In the genomic region with DNA sequence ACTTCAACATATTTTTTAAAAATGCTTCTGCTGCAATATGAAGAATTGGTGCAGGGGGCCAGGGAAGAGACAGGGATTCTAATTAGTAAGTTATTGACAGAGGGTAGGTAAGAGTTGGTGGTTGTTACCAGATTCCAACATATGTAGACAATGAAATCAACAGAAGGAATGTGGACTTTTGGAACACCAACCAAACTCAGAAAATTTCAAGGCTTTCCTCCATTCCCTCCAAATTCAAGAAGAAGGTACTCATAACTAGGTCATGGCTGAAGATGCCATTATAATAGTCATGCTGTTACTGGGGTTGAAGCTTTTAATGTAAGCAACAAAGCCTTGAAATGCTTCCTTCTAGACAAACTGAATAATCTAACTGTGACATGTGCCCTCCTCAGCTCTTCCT, we compare ENCODE assay signal across 20 cellular contexts. TPM values are rescaled to one million over a fixed set of nuclear protein-coding genes. Genes with fewer than 3 reads are reported as not detected.
DNase-seq lines count a peak whose midpoint lies in the region; ATAC-seq and TF ChIP-seq lines count a peak whose summit lies in the region.
"Had no signal": no experiment of that assay in that cellular context is flagged by ENCODE, and none has a peak within 500 bp of the region (broad histone marks: within the 10 kb centered on the region; RNA-seq: fewer than 3 reads in every experiment).

No MANE protein-coding gene starts in this region.

- no peaks in the 10 kb centered on the region for H3K36me3 Mint-ChIP-seq in activated naive CD4-positive, alpha-beta T cell treated with anti-CD3 and anti-CD28 coated beads for 36 hours (ENCODE audit: low read depth)
- H3K36me3 Mint-ChIP-seq in activated naive CD4-positive, alpha-beta T cell treated with anti-CD3 and anti-CD28 coated beads, Interleukin-2, amount 50 U/mL, for 72 hours, result peaks cover 12 to 33% of the 10 kb centered on the region in 2 donors
- peaks cover 4% of the 10 kb centered on the region for H3K36me3 Mint-ChIP-seq in central memory CD8-positive, alpha-beta T cell (ENCODE audit: insufficient read depth)
- H3K36me3 Mint-ChIP-seq in stimulated activated memory B cell treated with anti-CD40 and anti-IgM and Interleukin-4, amounts not matched to agents 10 μg/mL and 1 μg/mL and 100 μg/mL, for 72 hours, result no peaks in the 10 kb centered on the region
- H3K36me3 Mint-ChIP-seq: CD8-positive, alpha-beta T cell had no signal

- CTCF ChIA-PET in activated naive CD4-positive, alpha-beta T cell treated with anti-CD3 and anti-CD28 coated beads for 36 hours (lab: Charles Lee), result interaction anchor here (1.3 kb wide), 1 partner anchor 13 kb away, joined by 4 read pairs; no protein-coding TSS in a partner anchor

- no peak for TF ChIP-seq CTCF in OCI-LY3 (IDR thresholded peaks at IDR 0.05; ENCODE audit: low read depth, low read length)

- peaks cover 28% of the 10 kb centered on the region for H3K27me3 Mint-ChIP-seq in activated naive CD4-positive, alpha-beta T cell treated with anti-CD3 and anti-CD28 coated beads for 36 hours (ENCODE audit: low read depth)
- H3K27me3 Mint-ChIP-seq in central memory CD8-positive, alpha-beta T cell, result peaks cover 20% of the 10 kb centered on the region
- peaks cover 23% of the 10 kb centered on the region for H3K27me3 Mint-ChIP-seq in stimulated activated memory B cell treated with anti-CD40 and anti-IgM and Interleukin-4, amounts not matched to agents 10 μg/mL and 1 μg/mL and 100 μg/mL, for 72 hours

- H3K9ac ChIP-seq in OCI-LY3 (ENCODE audit: low read length), result no peak overlapping the region
- H3K9ac ChIP-seq: BLaER1 treated with 17β-estradiol and CSF1 and Interleukin-3, amounts not matched to agents 10 nM and 100 nM had no signal

- H3K9me3 ChIP-seq in OCI-LY3 (ENCODE audit: insufficient read depth, low read length), result no peaks in the 10 kb centered on the region

- DNase-seq in activated naive CD4-positive, alpha-beta T cell treated with anti-CD3 and anti-CD28 coated beads for 36 hours, result no peak
- no peak for DNase-seq in activated naive CD4-positive, alpha-beta T cell treated with anti-CD3 and anti-CD28 coated beads, Interleukin-2, amount 50 U/mL, for 72 hours (ENCODE audit: low spot score in 2 of 2)
- no peak for DNase-seq in central memory CD8-positive, alpha-beta T cell (ENCODE audit: low spot score in 2 of 2)
- DNase-seq in NCI-H2081 (lab: John Stamatoyannopoulos, UW), result no peak
- no peak for DNase-seq in MV-4-11 (lab: John Stamatoyannopoulos, UW)
- DNase-seq: CD8-positive, alpha-beta T cell; DMS79 treated with DMSO at 0.1 percent for 48 hours; H7; HFFc6; KBM-7; NCI-H1930; NCI-H345; NCI-H524 treated with DMSO at 0.1 percent for 48 hours had no signal

- intact Hi-C loops in activated naive CD4-positive, alpha-beta T cell treated with anti-CD3 and anti-CD28 coated beads for 36 hours (cut with micrococcal nuclease), result loop anchor here (10.0 kb wide), 1 partner anchor 962 kb away; no protein-coding TSS in a partner anchor

- peaks cover 42% of the 10 kb centered on the region for H3K4me1 Mint-ChIP-seq in activated naive CD4-positive, alpha-beta T cell treated with anti-CD3 and anti-CD28 coated beads for 36 hours (ENCODE audit: low read depth)
- peaks cover 15% of the 10 kb centered on the region for H3K4me1 Mint-ChIP-seq in central memory CD8-positive, alpha-beta T cell
- peaks cover 23% of the 10 kb centered on the region for H3K4me1 Mint-ChIP-seq in stimulated activated memory B cell treated with anti-CD40 and anti-IgM and Interleukin-4, amounts not matched to agents 10 μg/mL and 1 μg/mL and 100 μg/mL, for 72 hours

- no peaks in the 10 kb centered on the region for H3K27me3 ChIP-seq in OCI-LY3 (ENCODE audit: low read depth, low read length)
- H3K27me3 ChIP-seq: BLaER1 treated with 17β-estradiol and CSF1 and Interleukin-3, amounts not matched to agents 10 nM and 100 nM had no signal

- H3K9me3 Mint-ChIP-seq in activated naive CD4-positive, alpha-beta T cell treated with anti-CD3 and anti-CD28 coated beads for 36 hours, result no peaks in the 10 kb centered on the region
- peaks cover 6 to 21% of the 10 kb centered on the region in 2 donors for H3K9me3 Mint-ChIP-seq in activated naive CD4-positive, alpha-beta T cell treated with anti-CD3 and anti-CD28 coated beads, Interleukin-2, amount 50 U/mL, for 72 hours
- no peaks in the 10 kb centered on the region for H3K9me3 Mint-ChIP-seq in central memory CD8-positive, alpha-beta T cell
- no peaks in the 10 kb centered on the region for H3K9me3 Mint-ChIP-seq in stimulated activated memory B cell treated with anti-CD40 and anti-IgM and Interleukin-4, amounts not matched to agents 10 μg/mL and 1 μg/mL and 100 μg/mL, for 72 hours
- H3K9me3 Mint-ChIP-seq: CD8-positive, alpha-beta T cell had no signal

- no peak overlapping the region for H3K4me2 ChIP-seq in OCI-LY3 (ENCODE audit: low read length)
- H3K4me2 ChIP-seq: BLaER1 treated with 17β-estradiol and CSF1 and Interleukin-3, amounts not matched to agents 10 nM and 100 nM had no signal

- no peak overlapping the region for H2AFZ ChIP-seq in OCI-LY3 (ENCODE audit: low read depth, low read length)

- H3K4me1 ChIP-seq in OCI-LY3 (ENCODE audit: low read length), result peaks cover 91% of the 10 kb centered on the region

- no peak overlapping the region for H3K4me3 Mint-ChIP-seq in activated naive CD4-positive, alpha-beta T cell treated with anti-CD3 and anti-CD28 coated beads for 36 hours
- H3K4me3 Mint-ChIP-seq in central memory CD8-positive, alpha-beta T cell, result no peak overlapping the region
- H3K4me3 Mint-ChIP-seq in stimulated activated memory B cell treated with anti-CD40 and anti-IgM and Interleukin-4, amounts not matched to agents 10 μg/mL and 1 μg/mL and 100 μg/mL, for 72 hours, result no peak overlapping the region
- H3K4me3 Mint-ChIP-seq: CD8-positive, alpha-beta T cell; HFFc6 had no signal

- peak overlapping the region; percentile 13 for H3K27ac Mint-ChIP-seq in activated naive CD4-positive, alpha-beta T cell treated with anti-CD3 and anti-CD28 coated beads for 36 hours
- no peak overlapping the region for H3K27ac Mint-ChIP-seq in activated naive CD4-positive, alpha-beta T cell treated with anti-CD3 and anti-CD28 coated beads, Interleukin-2, amount 50 U/mL, for 72 hours
- peak overlapping the region; percentile 4 for H3K27ac Mint-ChIP-seq in central memory CD8-positive, alpha-beta T cell (ENCODE audit: low read depth)
- H3K27ac Mint-ChIP-seq in stimulated activated memory B cell treated with anti-CD40 and anti-IgM and Interleukin-4, amounts not matched to agents 10 μg/mL and 1 μg/mL and 100 μg/mL, for 72 hours, result peak overlapping the region; percentile 64
- H3K27ac Mint-ChIP-seq: CD8-positive, alpha-beta T cell; HFFc6 had no signal

- H4K20me1 ChIP-seq in OCI-LY3 (ENCODE audit: insufficient read depth, low read length), result no peaks in the 10 kb centered on the region
- H4K20me1 ChIP-seq: BLaER1 treated with 17β-estradiol and CSF1 and Interleukin-3, amounts not matched to agents 10 nM and 100 nM had no signal

- ATAC-seq in activated naive CD4-positive, alpha-beta T cell treated with anti-CD3 and anti-CD28 coated beads, Interleukin-2, amount 50 U/mL, for 72 hours, result no peak
- ATAC-seq in central memory CD8-positive, alpha-beta T cell (replicated peaks; ENCODE audit: extremely low read depth, poor library complexity, severe bottlenecking), result no peak
- ATAC-seq in stimulated activated memory B cell treated with anti-CD40 and anti-IgM and Interleukin-4, amounts not matched to agents 10 μg/mL and 1 μg/mL and 100 μg/mL, for 72 hours, result no peak
- ATAC-seq: CD8-positive, alpha-beta T cell; HepG2; Panc1; Right ventricle myocardium inferior had no signal

- no peak overlapping the region for H3K4me3 ChIP-seq in OCI-LY3 (ENCODE audit: low read length)
- H3K4me3 ChIP-seq: BLaER1 treated with 17β-estradiol and CSF1 and Interleukin-3, amounts not matched to agents 10 nM and 100 nM had no signal

- H3K79me2 ChIP-seq in OCI-LY3 (ENCODE audit: low read length), result no peaks in the 10 kb centered on the region

- H3K27ac ChIP-seq in OCI-LY3 (ENCODE audit: low read length), result peak overlapping the region; percentile 97
- H3K27ac ChIP-seq: BLaER1 treated with 17β-estradiol and CSF1 and Interleukin-3, amounts not matched to agents 10 nM and 100 nM had no signal

- peaks cover 17% of the 10 kb centered on the region for H3K36me3 ChIP-seq in OCI-LY3 (replicated peaks; ENCODE audit: low read depth, low read length)
- H3K36me3 ChIP-seq: BLaER1 treated with 17β-estradiol and CSF1 and Interleukin-3, amounts not matched to agents 10 nM and 100 nM had no signal

RNA-seq across cellular contexts. Expression of a gene that starts 22.9 kb away (rescaled TPM):
- under 1 TPM; 0.44 to 0.62 TPM for total RNA-seq in activated naive CD4-positive, alpha-beta T cell treated with anti-CD3 and anti-CD28 coated beads for 36 hours
- 1 to 10 TPM in 1 of 2 donors, under 1 TPM in 1; 0.18 to 2.5 TPM for total RNA-seq in activated naive CD4-positive, alpha-beta T cell treated with anti-CD3 and anti-CD28 coated beads, Interleukin-2, amount 50 U/mL, for 72 hours
- total RNA-seq: CD8-positive, alpha-beta T cell; H7; HepG2; HFFc6; Right ventricle myocardium inferior; SK-MEL-5 had no signal

Comparison
In these comparisons a context has a peak if more than half of its experiments do, and no peak if none do; other contexts are left out.
1. H3K27ac Mint-ChIP-seq: peak in activated naive CD4-positive, alpha-beta T cell treated with anti-CD3 and anti-CD28 coated beads for 36 hours (single experiment), central memory CD8-positive, alpha-beta T cell (single experiment) and stimulated activated memory B cell treated with anti-CD40 and anti-IgM and Interleukin-4, amounts not matched to agents 10 μg/mL and 1 μg/mL and 100 μg/mL, for 72 hours (single experiment); none in activated naive CD4-positive, alpha-beta T cell treated with anti-CD3 and anti-CD28 coated beads, Interleukin-2, amount 50 U/mL, for 72 hours (0 of 2).